21 cellular contexts compared by ENCODE assay signal in genomic region chr17:238964-239259, GRCh38. TPM values are rescaled to one million over a fixed set of nuclear protein-coding genes. Genes with fewer than 3 reads are reported as not detected.
DNase-seq lines count a peak whose midpoint lies in the region; ATAC-seq and TF ChIP-seq lines count a peak whose summit lies in the region.
"Had no signal": no experiment of that assay in that cellular context is flagged by ENCODE, and none has a peak within 500 bp of the region (broad histone marks: within the 10 kb centered on the region; RNA-seq: fewer than 3 reads in every experiment).

No MANE protein-coding gene starts in this region.

- ATAC-seq in Right ventricle myocardium superior (ENCODE audit: poor library complexity), result no peak
- ATAC-seq in Right ventricle myocardium inferior, result no peak
- no peak for ATAC-seq in left cardiac atrium
- ATAC-seq in GM21515 (IDR thresholded peaks at IDR 0.05; ENCODE audit: unreplicated experiment), result no peak
- ATAC-seq: CD8-positive, alpha-beta T cell had no signal

- no peaks in the 10 kb centered on the region for H3K9me2 ChIP-seq in OCI-LY1 (ENCODE audit: low read depth, low read length)

- H3K9ac ChIP-seq in OCI-LY1 (ENCODE audit: low read length) (peak overlapping the region; percentile 45; the same call in 1 of the 2 replicates), mammary epithelial cell (ENCODE audit: insufficient read depth, low read length) (no peak overlapping the region), trophoblast cell (ENCODE audit: low read length) (no peak overlapping the region)
- H3K9ac ChIP-seq: GM23248 had no signal

- in situ Hi-C loops in mammary epithelial cell (cut with MboI; ENCODE audit: low sequenced_read_pairs in 2 of 2), result no loop called here

- TF ChIP-seq POLR2A in suprapubic skin (IDR thresholded peaks at IDR 0.05), result no peak

- H3K36me3 ChIP-seq in OCI-LY1 (ENCODE audit: insufficient read depth, low read length) (no peaks in the 10 kb centered on the region), suprapubic skin (no peaks in the 10 kb centered on the region), mammary epithelial cell (ENCODE audit: insufficient read depth, low read length) (no peaks in the 10 kb centered on the region), trophoblast cell (ENCODE audit: control insufficient read depth in 1 of 2, insufficient read depth in 2 of 2, low read length in 2 of 2) (no peaks in the 10 kb centered on the region)
- H3K36me3 ChIP-seq: BE2C, SJSA1 had no signal

- H2BK5ac ChIP-seq in trophoblast cell (ENCODE audit: low read depth, low read length, poor library complexity), result no peak overlapping the region

- H3K4me3 ChIP-seq in OCI-LY1 (ENCODE audit: low read depth, low read length, poor library complexity, severe bottlenecking) (peak overlapping the region; percentile 45), suprapubic skin (no peak overlapping the region), mammary epithelial cell (replicated peaks in 1 of 3; ENCODE audit: insufficient read depth in 1 of 3, low read depth in 2 of 3, low read length in 3 of 3) (no peak overlapping the region), trophoblast cell (ENCODE audit: low read depth, low read length) (no peak overlapping the region)
- H3K4me3 ChIP-seq: GM23248, SJSA1 had no signal

- H3K79me1 ChIP-seq in trophoblast cell (ENCODE audit: low read length), result no peaks in the 10 kb centered on the region

- H2BK120ac ChIP-seq in trophoblast cell (ENCODE audit: insufficient read depth, low read length, poor library complexity), result no peak overlapping the region

- H3K27me3 ChIP-seq in OCI-LY1 (ENCODE audit: insufficient read depth, low read length), result no peaks in the 10 kb centered on the region
- H3K27me3 ChIP-seq in suprapubic skin, result no peaks in the 10 kb centered on the region
- no peaks in the 10 kb centered on the region for H3K27me3 ChIP-seq in mammary epithelial cell (ENCODE audit: insufficient read depth, low read length)
- H3K27me3 ChIP-seq in trophoblast cell (ENCODE audit: insufficient read depth, low read length), result no peaks in the 10 kb centered on the region
- H3K27me3 ChIP-seq: BE2C, SJSA1 had no signal

- DNase-seq in Right ventricle myocardium superior (peak; percentile 17), Right ventricle myocardium inferior (ENCODE audit: missing footprints) (no peak), left cardiac atrium (peak; percentile 5), suprapubic skin (ENCODE audit: low spot score in 2 of 2) (peak; percentile 44 to 47), mammary epithelial cell (no peak), trophoblast cell (no peak)
- DNase-seq: BE2C; Calu3; CD8-positive, alpha-beta T cell; GF-D8; GM23248; HCEC 1CT; NCI-H1092 treated with DMSO at 0.1 percent for 48 hours; NCI-H187; NCI-H2107; NCI-H2227 treated with DMSO at 0.1 percent for 48 hours; NCI-H510A treated with DMSO at 0.1 percent for 48 hours; NCI-H774 had no signal

- H3K4ac ChIP-seq in trophoblast cell (ENCODE audit: low read depth, low read length), result no peak overlapping the region

- no peak for TF ChIP-seq EP300 in suprapubic skin (IDR thresholded peaks at IDR 0.05)

- H3K79me2 ChIP-seq in OCI-LY1 (ENCODE audit: insufficient read depth, low read length) (no peaks in the 10 kb centered on the region), mammary epithelial cell (ENCODE audit: insufficient read depth, low read length) (no peaks in the 10 kb centered on the region), trophoblast cell (ENCODE audit: control insufficient read depth, insufficient read depth, low read length, poor library complexity) (no peaks in the 10 kb centered on the region)

- H4K12ac ChIP-seq in trophoblast cell (ENCODE audit: low read depth, low read length), result no peak overlapping the region

- intact Hi-C loops in Right ventricle myocardium superior (cut with DNase I) (no loop called here), Right ventricle myocardium inferior (cut with DNase I) (no loop called here), left cardiac atrium (cut with DNase I) (no loop called here), mammary epithelial cell (cut with micrococcal nuclease) (no loop called here)

- H4K20me1 ChIP-seq in OCI-LY1 (ENCODE audit: insufficient read depth, low read length) (no peaks in the 10 kb centered on the region), mammary epithelial cell (ENCODE audit: insufficient read depth, low read length) (no peaks in the 10 kb centered on the region)

- no peak overlapping the region for H4K91ac ChIP-seq in trophoblast cell (ENCODE audit: low read depth, low read length)

- H3K4me1 ChIP-seq in OCI-LY1 (ENCODE audit: insufficient read depth, low read length, severe bottlenecking) (peaks cover 50% of the 10 kb centered on the region), suprapubic skin (no peaks in the 10 kb centered on the region), mammary epithelial cell (ENCODE audit: insufficient read depth, low read length) (no peaks in the 10 kb centered on the region), trophoblast cell (ENCODE audit: control insufficient read depth in 1 of 2, insufficient read depth in 2 of 2, low read length in 2 of 2) (no peaks in the 10 kb centered on the region)
- H3K4me1 ChIP-seq: BE2C, SJSA1 had no signal

- no peak overlapping the region for H3K23ac ChIP-seq in trophoblast cell (ENCODE audit: low read length)

- H3F3A ChIP-seq in OCI-LY1 (ENCODE audit: insufficient read depth, low read length), result peaks cover 13% of the 10 kb centered on the region

- no peak overlapping the region for H3K18ac ChIP-seq in trophoblast cell (ENCODE audit: low read length)

- no peak overlapping the region for H3K14ac ChIP-seq in trophoblast cell (ENCODE audit: low read length)

- H3K9me3 ChIP-seq in OCI-LY1 (ENCODE audit: low read length), result no peaks in the 10 kb centered on the region
- H3K9me3 ChIP-seq in suprapubic skin, result no peaks in the 10 kb centered on the region
- H3K9me3 ChIP-seq in mammary epithelial cell (replicated peaks; ENCODE audit: insufficient read depth, low read length), result no peaks in the 10 kb centered on the region
- no peaks in the 10 kb centered on the region for H3K9me3 ChIP-seq in trophoblast cell (ENCODE audit: insufficient read depth, low read depth, low read length)
- H3K9me3 ChIP-seq: BE2C, SJSA1 had no signal

- no peak overlapping the region for H2AK5ac ChIP-seq in trophoblast cell (ENCODE audit: low read length)

- H2AFZ ChIP-seq in OCI-LY1 (ENCODE audit: low read length) (no peak overlapping the region), mammary epithelial cell (ENCODE audit: low read depth, low read length) (no peak overlapping the region), trophoblast cell (ENCODE audit: insufficient read depth, low read length, poor library complexity) (no peak overlapping the region)
- H2AFZ ChIP-seq: GM23248 had no signal

- H4K8ac ChIP-seq in trophoblast cell (ENCODE audit: low read depth, low read length), result no peak overlapping the region

- CTCF ChIA-PET in mammary epithelial cell (lab: Charles Lee; ENCODE audit: low non-redundant PET), result no interaction called here

- peak overlapping the region; percentile 57 for H3K4me2 ChIP-seq in OCI-LY1 (ENCODE audit: low read length)
- H3K4me2 ChIP-seq in mammary epithelial cell (ENCODE audit: insufficient read depth, low read depth, low read length), result no peak overlapping the region
- H3K4me2 ChIP-seq in trophoblast cell (ENCODE audit: low read length), result no peak overlapping the region

- dilution Hi-C loops in mammary epithelial cell (cut with HindIII; ENCODE audit: low sequenced_read_pairs), result no loop called here

- 85% methylated on average over 4 of the region's 4 CpGs for WGBS in suprapubic skin
- WGBS in mammary epithelial cell (ENCODE audit: low coverage, missing lambda C conversion rate), result 83% methylated on average over 4 of the region's 4 CpGs
- no CpG with 5 or more reads among the region's 4 CpGs for WGBS in trophoblast cell (ENCODE audit: extremely low coverage, insufficient coverage, insufficient read length)

- BruUV-seq in mammary epithelial cell (replicated peaks; lab: Mats Ljungman, UMichigan), result no TSS peak

- no peak for TF ChIP-seq CTCF in OCI-LY1 (IDR thresholded peaks at IDR 0.05; ENCODE audit: low read length)
- no peak for TF ChIP-seq CTCF in suprapubic skin (IDR thresholded peaks at IDR 0.05)
- TF ChIP-seq CTCF in mammary epithelial cell (conservative IDR thresholded peaks at IDR 0.05 in 1 of 2, IDR thresholded peaks at IDR 0.05 in 1 of 2; ENCODE audit: extremely low read depth in 1 of 2, insufficient read depth in 1 of 2, low read depth in 1 of 2, low read length in 2 of 2), result no peak

- H2BK12ac ChIP-seq in trophoblast cell (ENCODE audit: low read length), result no peak overlapping the region

- H3K27ac ChIP-seq in OCI-LY1 (ENCODE audit: low read depth, low read length, poor library complexity, severe bottlenecking) (peak overlapping the region; percentile 92), suprapubic skin (no peak overlapping the region), mammary epithelial cell (ENCODE audit: insufficient read depth, low read depth, low read length) (no peak overlapping the region), trophoblast cell (ENCODE audit: low read depth, low read length) (no peak overlapping the region)
- H3K27ac ChIP-seq: GM23248, SJSA1 had no signal

RNA-seq across cellular contexts. Expression of gene DOC2B, which starts 57.5 kb away (rescaled TPM):
- total RNA-seq in Right ventricle myocardium superior (3.4 TPM), Right ventricle myocardium inferior (4.5 TPM), left cardiac atrium (10 to 100 TPM in 1 of 2 donors, 1 to 10 TPM in 1; 6.8 to 16.4 TPM), suprapubic skin (10 to 100 TPM in 1 of 4 donors, 1 to 10 TPM in 3; 1.8 to 19.4 (median 6.1) TPM), mammary epithelial cell (under 1 TPM in 1 of 2 donors, not detected in 1; 0.19 TPM)
- not detected for polyA plus RNA-seq in mammary epithelial cell
- not detected for polyA minus RNA-seq in mammary epithelial cell
- 11.1 and 11.6 TPM in 2 replicates for polyA plus RNA-seq in trophoblast cell (2013)
- total RNA-seq: GM23248, SJSA1 had no signal

Comparison
In these comparisons a context has a peak if more than half of its experiments do, and no peak if none do; other contexts are left out.
1. DNase-seq: peak in Right ventricle myocardium superior (single experiment), left cardiac atrium (single experiment) and suprapubic skin (2 of 2); none in Right ventricle myocardium inferior (single experiment), mammary epithelial cell (single experiment) and trophoblast cell (0 of 2).